ENCODE assay signal across 27 cellular contexts in the genomic region with DNA sequence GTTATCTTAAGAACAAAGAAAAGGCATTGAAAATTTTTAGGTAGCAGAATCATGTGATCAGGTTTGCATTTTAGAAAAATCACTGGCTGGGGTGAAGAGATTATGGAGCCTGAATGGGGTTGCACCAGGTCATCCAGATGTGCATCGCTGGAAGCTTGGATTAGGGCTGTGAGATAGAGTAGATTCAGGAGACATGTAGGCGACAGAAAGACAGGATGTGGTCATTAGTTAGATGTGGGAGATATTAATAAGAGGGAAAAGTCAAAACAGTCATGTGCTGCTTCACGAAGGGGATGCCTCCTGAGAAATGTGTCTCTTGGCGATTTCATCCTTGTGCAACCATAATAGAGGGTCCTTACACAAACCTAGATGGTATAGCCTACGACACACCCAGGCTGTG. TPM values are rescaled to one million over a fixed set of nuclear protein-coding genes. Genes with fewer than 3 reads are reported as not detected.
A peak's percentile ranks its signal among the peaks of the same experiment; 100 is the strongest.
DNase-seq lines count a peak whose midpoint lies in the region; ATAC-seq, FAIRE-seq and TF ChIP-seq lines count a peak whose summit lies in the region.
"Had no signal": no experiment of that assay in that cellular context is flagged by ENCODE, and none has a peak within 500 bp of the region (broad histone marks: within the 10 kb centered on the region; RNA-seq: fewer than 3 reads in every experiment).

No MANE protein-coding gene starts in this region.

- no peak overlapping the region for H3K18ac ChIP-seq in H9 (ENCODE audit: insufficient read length, low read depth, low read length)

- no peak for TF ChIP-seq RAD21 in K562 (CRISPR knock-in tag; conservative IDR thresholded peaks at IDR 0.05 in 1 of 2, IDR thresholded peaks at IDR 0.05 in 1 of 2)

- H3K23me2 ChIP-seq in H9 (ENCODE audit: insufficient read length, low read depth, low read length, poor library complexity, severe bottlenecking): no peaks in the 10 kb centered on the region

- no peak overlapping the region for H3K23ac ChIP-seq in H9 (ENCODE audit: insufficient read length, low read depth, low read length)

- no peak overlapping the region for H2BK15ac ChIP-seq in H9 (ENCODE audit: low read depth, low read length)

- no peak overlapping the region for H3K4ac ChIP-seq in H9 (ENCODE audit: low read depth, low read length)

- H3K79me2 ChIP-seq in H9 (ENCODE audit: insufficient read depth, low read length) (peaks cover 22% of the 10 kb centered on the region; the same call in 1 of the 2 replicates), K562 (ENCODE audit: control insufficient read depth, insufficient read depth, low read length) (peaks cover 13% of the 10 kb centered on the region; the same call in 2 of the 3 replicates)

- ATAC-seq in K562 (no peak), GM21723 (IDR thresholded peaks at IDR 0.05; ENCODE audit: unreplicated experiment) (no peak)
- ATAC-seq in activated T-helper 17 cell treated with anti-CD3 and anti-CD28 coated beads, Interleukin-2, amount 50 U/mL, for 72 hours (replicated peaks): no peak

- no peak overlapping the region for H3K14ac ChIP-seq in H9 (ENCODE audit: insufficient read depth, low read length)

- H3K9ac ChIP-seq in BLaER1: no peak overlapping the region
- no peak overlapping the region for H3K9ac ChIP-seq in H9 (ENCODE audit: extremely low read depth, insufficient read length, low read length)
- no peak overlapping the region for H3K9ac ChIP-seq in K562 (ENCODE audit: insufficient read depth in 1 of 2, low read depth in 2 of 2, low read length in 2 of 2)

- in situ Hi-C loops in K562 (cut with MboI): no loop called here

- TF ChIP-seq CTCF in H9 (conservative IDR thresholded peaks at IDR 0.05): no peak
- TF ChIP-seq CTCF in K562 (IDR thresholded peaks at IDR 0.05 in 2 of 3, conservative IDR thresholded peaks at IDR 0.05 in 1 of 3; ENCODE audit: insufficient read depth in 2 of 3, low read depth in 1 of 3, low read length in 3 of 3): no peak
- TF ChIP-seq CTCF in neural crest cell (conservative IDR thresholded peaks at IDR 0.05): no peak

- peaks cover 34% of the 10 kb centered on the region for H3K9me3 ChIP-seq in BLaER1
- no peaks in the 10 kb centered on the region for H3K9me3 ChIP-seq in H9 (ENCODE audit: control insufficient read depth, low read depth, low read length)
- H3K9me3 ChIP-seq in K562 (replicated peaks; ENCODE audit: control insufficient read depth, insufficient read depth, low read depth, low read length): no peaks in the 10 kb centered on the region
- H3K9me3 ChIP-seq: MG63 had no signal

- H3K27me3 Mint-ChIP-seq in H9 (ENCODE audit: low read depth): no peaks in the 10 kb centered on the region
- H3K27me3 Mint-ChIP-seq in neural crest cell (ENCODE audit: low read depth): no peaks in the 10 kb centered on the region
- peaks cover 4% of the 10 kb centered on the region for H3K27me3 Mint-ChIP-seq in activated T-helper 17 cell treated with anti-CD3 and anti-CD28 coated beads, Interleukin-2, amount 50 U/mL, for 72 hours

- H3K4me1 ChIP-seq in BLaER1: peaks cover 15% of the 10 kb centered on the region
- no peaks in the 10 kb centered on the region for H3K4me1 ChIP-seq in H9 (ENCODE audit: insufficient read depth, low read length)
- peaks cover 6 to 7% of the 10 kb centered on the region in 2 experiments; a peak in 3 of 5 replicates for H3K4me1 ChIP-seq in K562 (replicated peaks in 1 of 2; ENCODE audit: control insufficient read depth in 2 of 2, insufficient read depth in 2 of 2, low read length in 2 of 2)
- H3K4me1 ChIP-seq: SJSA1 had no signal

- peaks cover 6% of the 10 kb centered on the region for H3K79me1 ChIP-seq in H9 (ENCODE audit: insufficient read depth, low read depth, low read length, poor library complexity, severe bottlenecking)

- H2BK120ac ChIP-seq in H9 (ENCODE audit: low read depth, low read length, poor library complexity, severe bottlenecking): no peak overlapping the region

- no peak overlapping the region for H2BK20ac ChIP-seq in H9 (ENCODE audit: low read depth, low read length, poor library complexity, severe bottlenecking)

- H2AFZ ChIP-seq in H9 (ENCODE audit: low read length) (no peak overlapping the region), K562 (ENCODE audit: low read depth, low read length) (no peak overlapping the region)

- CTCF ChIA-PET in K562 (lab: Yijun Ruan, JAX; ENCODE audit: low intra/inter-chr PET ratio): no interaction called here

- H3K4me2 ChIP-seq in BLaER1 (peak overlapping the region; percentile 29), H9 (ENCODE audit: insufficient read depth, insufficient read length, low read length) (no peak overlapping the region), K562 (ENCODE audit: insufficient read depth, low read length) (no peak overlapping the region)

- H2AK5ac ChIP-seq in H9 (ENCODE audit: insufficient read length, low read length): no peak overlapping the region

- no peak overlapping the region for H2BK5ac ChIP-seq in H9 (ENCODE audit: insufficient read length, low read length)

- no peak for TF ChIP-seq POLR2A in K562 (conservative IDR thresholded peaks at IDR 0.05)

- H3K4me1 Mint-ChIP-seq in H9: peaks cover 4 to 15% of the 10 kb centered on the region in 2 experiments
- H3K4me1 Mint-ChIP-seq in neural crest cell: no peaks in the 10 kb centered on the region
- H3K4me1 Mint-ChIP-seq in activated T-helper 17 cell treated with anti-CD3 and anti-CD28 coated beads, Interleukin-2, amount 50 U/mL, for 72 hours: no peaks in the 10 kb centered on the region

- H3K4me3 Mint-ChIP-seq in H9 (no peak overlapping the region), neural crest cell (no peak overlapping the region)
- no peak overlapping the region for H3K4me3 Mint-ChIP-seq in activated T-helper 17 cell treated with anti-CD3 and anti-CD28 coated beads, Interleukin-2, amount 50 U/mL, for 72 hours
- H3K4me3 Mint-ChIP-seq: CD4-positive, alpha-beta T cell had no signal

- no peak overlapping the region for H3T11ph ChIP-seq in H9 (ENCODE audit: low read length)

- H3K36me3 ChIP-seq in BLaER1: peaks cover 81% of the 10 kb centered on the region
- H3K36me3 ChIP-seq in K562 (ENCODE audit: control insufficient read depth, insufficient read depth, low read length): peaks cover 21% of the 10 kb centered on the region; the same call in 2 of the 3 replicates

- no peaks in the 10 kb centered on the region for H3K9me1 ChIP-seq in K562 (ENCODE audit: control insufficient read depth, insufficient read depth, low read length)

- peaks cover 0 to 6% of the 10 kb centered on the region in 2 experiments; a peak in 3 of 5 replicates for H3K9me3 Mint-ChIP-seq in H9
- H3K9me3 Mint-ChIP-seq in neural crest cell: peaks cover 4% of the 10 kb centered on the region
- H3K9me3 Mint-ChIP-seq in activated T-helper 17 cell treated with anti-CD3 and anti-CD28 coated beads, Interleukin-2, amount 50 U/mL, for 72 hours: no peaks in the 10 kb centered on the region

- DNase-seq in H9: no peak
- no peak for DNase-seq in K562 (ENCODE audit: extremely low read depth in 1 of 4, low spot score in 3 of 4)
- DNase-seq in neural crest cell (ENCODE audit: low read depth, low spot score): no peak
- no peak for DNase-seq in activated CD4-positive, CD25-positive, alpha-beta regulatory T cell treated with anti-CD3 and anti-CD28 coated beads, Interleukin-2, amount 50 U/mL, for 72 hours
- no peak for DNase-seq in medulla oblongata (ENCODE audit: extremely low spot score)
- DNase-seq: 8988T; ACHN; CD4-positive, alpha-beta T cell; COR-L47; DMS79; EL; GDM1; KG1; MG63; NCI-H1105 treated with DMSO at 0.1 percent for 48 hours; NCI-H146; NCI-H1930; NCI-H446; NCI-H526; Right ventricle myocardium superior; RPMI8226 had no signal

- H4K8ac ChIP-seq in H9 (replicated peaks; ENCODE audit: insufficient read length, low read depth, low read length): no peak overlapping the region

- H4K20me1 ChIP-seq in BLaER1: peaks cover 36% of the 10 kb centered on the region
- H4K20me1 ChIP-seq in H9 (ENCODE audit: control insufficient read depth, insufficient read depth, insufficient read length): peaks cover 3% of the 10 kb centered on the region
- no peaks in the 10 kb centered on the region for H4K20me1 ChIP-seq in K562 (replicated peaks; ENCODE audit: control insufficient read depth, insufficient read depth, low read length)

- POLR2A ChIA-PET in K562 (lab: Yijun Ruan, JAX): interaction anchor here (0.8 kb wide), 1 partner anchor 18 kb away, joined by 5 read pairs; no protein-coding TSS in a partner anchor

- WGBS in H9 (ENCODE audit: extremely low coverage, insufficient read length, low lambda C conversion rate): no CpG with 5 or more reads among the region's 5 CpGs
- WGBS in K562 (ENCODE audit: insufficient coverage, low coverage, missing lambda C conversion rate): 25% methylated on average over 5 of the region's 5 CpGs

- peak; percentile 66 for TF ChIP-seq EP300 in K562 (IDR thresholded peaks at IDR 0.05; ENCODE audit: low read length)

- no peak overlapping the region for H2BK12ac ChIP-seq in H9 (ENCODE audit: insufficient read length, low read depth, low read length)

- FAIRE-seq in K562 (lab: Jason Lieb, UNC): no peak
- FAIRE-seq: GM12891, H54 had no signal

- H3K27ac Mint-ChIP-seq in H9: peak overlapping the region; percentile 0 to 59 (median 31); a peak in 5 of 7 replicates
- H3K27ac Mint-ChIP-seq in neural crest cell (ENCODE audit: unreplicated experiment): peak overlapping the region; percentile 9
- H3K27ac Mint-ChIP-seq in activated T-helper 17 cell treated with anti-CD3 and anti-CD28 coated beads, Interleukin-2, amount 50 U/mL, for 72 hours: no peak overlapping the region
- H3K27ac Mint-ChIP-seq: CD4-positive, alpha-beta T cell had no signal

- H3K27ac ChIP-seq in BLaER1: no peak overlapping the region
- no peak overlapping the region for H3K27ac ChIP-seq in H9 (ENCODE audit: insufficient read length, low read depth, low read length)
- no peak overlapping the region for H3K27ac ChIP-seq in K562 (ENCODE audit: extremely low read depth, low read depth, low read length)
- H3K27ac ChIP-seq: SJSA1 had no signal

- H4K91ac ChIP-seq in H9 (ENCODE audit: insufficient read length, low read depth, low read length): no peak overlapping the region

- H3K36me3 Mint-ChIP-seq in H9 (ENCODE audit: insufficient read depth in 1 of 3, low read depth in 3 of 3): peaks cover 22 to 45% (median 24%) of the 10 kb centered on the region in 3 experiments
- H3K36me3 Mint-ChIP-seq in neural crest cell (ENCODE audit: low read depth): peaks cover 9% of the 10 kb centered on the region
- no peaks in the 10 kb centered on the region for H3K36me3 Mint-ChIP-seq in activated T-helper 17 cell treated with anti-CD3 and anti-CD28 coated beads, Interleukin-2, amount 50 U/mL, for 72 hours (ENCODE audit: low read depth)

- no peak overlapping the region for H3K56ac ChIP-seq in H9 (ENCODE audit: insufficient read length, low read depth, low read length)

- H3K27me3 ChIP-seq in BLaER1 (no peaks in the 10 kb centered on the region), H9 (ENCODE audit: insufficient read depth, low read length) (no peaks in the 10 kb centered on the region), K562 (ENCODE audit: control insufficient read depth in 2 of 2, insufficient read depth in 2 of 2, low read length in 2 of 2) (no peaks in the 10 kb centered on the region)
- H3K27me3 ChIP-seq: MG63, SJSA1 had no signal

- no TSS peak for BruUV-seq in K562 (replicated peaks; lab: Mats Ljungman, UMichigan)

- no peak overlapping the region for H4K5ac ChIP-seq in H9 (ENCODE audit: insufficient read length, low read depth, low read length)

- intact Hi-C loops in K562 (cut with micrococcal nuclease): no loop called here

- H3K4me3 ChIP-seq in BLaER1: no peak overlapping the region
- H3K4me3 ChIP-seq in K562: no peak overlapping the region
- H3K4me3 ChIP-seq: MG63, SJSA1 had no signal

RNA-seq across cellular contexts. Expression of a gene that starts 25.1 kb away (rescaled TPM):
- total RNA-seq in H9 (2021) (127 and 133 TPM in 2 replicates), K562 (2014; rRNA removed) (23.9 and 27.2 TPM in 2 replicates), K562 (2014; rRNA removed; fragmentation: Illumina TruSeq; extraction: Trizol) (13.4 and 15.7 TPM in 2 replicates), K562 (2015; rRNA removed; fragmentation: Illumina TruSeq; extraction: Trizol) (15.1 and 16.1 TPM in 2 replicates), K562 (2021) (38.6 and 40.0 TPM in 2 replicates), neural crest cell (28.6 and 30.9 TPM in 2 replicates)
- 7.9 and 24.9 TPM in 2 replicates for total RNA-seq in K562 (2011; cell fraction: chromatin; rRNA removed; ENCODE audit: low replicate concordance)
- 18.8 and 20.4 TPM in 2 replicates for total RNA-seq in K562 (2011; cell fraction: nucleolus; rRNA removed)
- total RNA-seq in K562 (2011; cell fraction: nucleoplasm; rRNA removed): 15.1 and 16.4 TPM in 2 replicates
- polyA plus RNA-seq in K562 (2011; rRNA removed) (17.0 and 21.3 TPM in 2 replicates), K562 (2014; fragmentation: Illumina TruSeq; extraction: Trizol) (23.7 and 30.8 TPM in 2 replicates), K562 (2014; fragmentation: Nextera tagmentation; extraction: Ambion mirVana) (1 to 10 TPM in 1 of 2 experiments, under 1 TPM in 1; 0.82 to 1.3 TPM), K562 (2014; rRNA removed) (29.6 and 31.8 TPM in 2 replicates)
- polyA plus RNA-seq in K562 (2011; cell fraction: cytosol; rRNA removed): 22.3 and 41.2 TPM in 2 replicates
- 13.3 and 19.3 TPM in 2 replicates for polyA plus RNA-seq in K562 (2011; cell fraction: nucleus; rRNA removed)
- 18.1 and 27.4 TPM in 2 replicates for polyA plus RNA-seq in K562 (2012)
- polyA minus RNA-seq in K562 (2011; rRNA and poly(A)+ RNA removed): 14.5 and 17.3 TPM in 2 replicates
- polyA minus RNA-seq in K562 (2011; cell fraction: cytosol; rRNA and poly(A)+ RNA removed): 20.2 and 25.8 TPM in 2 replicates
- 7.4 and 7.9 TPM in 2 replicates for polyA minus RNA-seq in K562 (2011; cell fraction: nucleus; rRNA and poly(A)+ RNA removed)
- 1 to 10 TPM; 3.1 to 3.7 TPM for total RNA-seq in activated T-helper 17 cell treated with anti-CD3 and anti-CD28 coated beads, Interleukin-2, amount 50 U/mL, for 72 hours
- total RNA-seq: CD4-positive, alpha-beta T cell had no signal
